ENCODE assay signal across 10 cellular contexts in the genomic region with DNA sequence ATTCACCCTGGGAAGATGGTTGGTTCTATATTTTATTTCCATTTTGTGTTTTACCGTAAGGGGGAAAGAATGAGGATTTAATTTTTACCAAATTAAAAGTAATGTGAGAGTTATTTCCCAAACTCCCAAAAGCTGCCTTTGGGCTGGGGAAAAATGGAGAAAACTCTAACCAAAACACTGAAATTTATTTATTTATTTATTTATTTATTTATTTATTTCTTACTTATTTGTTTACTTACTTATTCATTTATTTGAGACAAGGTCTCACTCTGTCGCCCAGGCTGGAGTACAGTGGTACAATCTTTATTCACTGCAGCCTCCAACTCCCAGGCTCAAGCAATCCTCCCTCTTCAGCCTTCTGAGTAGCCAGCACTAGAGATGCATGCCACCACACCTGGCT.
"Had no signal": no experiment of that assay in that cellular context is flagged by ENCODE, and none has a peak within 500 bp of the region (broad histone marks: within the 10 kb centered on the region; RNA-seq: fewer than 3 reads in every experiment).

No MANE protein-coding gene starts in this region.

- H3K27ac ChIP-seq: HL-60 had no signal

- DNase-seq: H9, HCEC 1CT, HFFc6, KBM-7 had no signal

- H3K9me3 Mint-ChIP-seq: GM23338, H9, HFFc6, IgD-negative memory B cell had no signal

- H3K4me3 ChIP-seq: GM23338 had no signal

- FAIRE-seq: H1, H54, HepG2 had no signal

- ATAC-seq: GM23338, HepG2 had no signal

- H3K4me3 Mint-ChIP-seq: GM23338, H9, HFFc6, IgD-negative memory B cell had no signal
